ENCODE assay signal across 9 cellular contexts in the genomic region with DNA sequence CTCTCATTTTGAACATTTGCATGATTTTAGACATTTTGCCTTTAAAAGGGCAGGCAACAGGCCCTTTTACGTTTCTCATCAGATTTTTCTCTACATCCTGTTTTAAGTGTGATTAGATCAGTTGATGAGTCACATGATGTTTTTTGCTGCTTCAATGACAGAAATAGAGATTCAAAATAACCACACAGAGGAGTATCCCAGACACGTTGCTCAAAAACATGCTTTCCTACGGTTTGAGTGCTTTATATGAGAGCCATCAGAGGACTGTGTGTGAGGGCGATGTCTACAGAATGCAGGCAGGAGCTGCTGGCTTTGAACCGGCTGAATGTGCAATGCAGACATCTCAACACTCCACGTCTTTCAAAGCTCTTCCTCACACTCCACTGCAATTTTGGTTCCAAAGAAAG. TPM values are rescaled to one million over a fixed set of nuclear protein-coding genes. Genes with fewer than 3 reads are reported as not detected.
DNase-seq lines count a peak whose midpoint lies in the region; ATAC-seq lines count a peak whose summit lies in the region.
"Had no signal": no experiment of that assay in that cellular context is flagged by ENCODE, and none has a peak within 500 bp of the region (broad histone marks: within the 10 kb centered on the region; RNA-seq: fewer than 3 reads in every experiment).

No MANE protein-coding gene starts in this region.

- DNase-seq in G401 (ENCODE audit: low spot score) (peak; percentile 43), sciatic nerve (ENCODE audit: low spot score) (no peak)
- no peak for DNase-seq in central memory CD8-positive, alpha-beta T cell (ENCODE audit: low spot score in 2 of 2)
- DNase-seq: NCI-H2081 had no signal

- H3K9me3 Mint-ChIP-seq in T-helper 1 cell treated with Interleukin-12 subunit alpha and Interleukin-12 subunit beta and Interleukin-4 antibody, amounts not matched to agents 30 μg/mL and 1 μg/mL, for 36 hours = no peaks in the 10 kb centered on the region
- no peaks in the 10 kb centered on the region for H3K9me3 Mint-ChIP-seq in central memory CD8-positive, alpha-beta T cell

- peak overlapping the region; percentile 100 for H3K27ac Mint-ChIP-seq in T-helper 1 cell treated with Interleukin-12 subunit alpha and Interleukin-12 subunit beta and Interleukin-4 antibody, amounts not matched to agents 30 μg/mL and 1 μg/mL, for 36 hours
- H3K27ac Mint-ChIP-seq in central memory CD8-positive, alpha-beta T cell (ENCODE audit: low read depth) = peak overlapping the region; percentile 96

- H3K36me3 Mint-ChIP-seq in T-helper 1 cell treated with Interleukin-12 subunit alpha and Interleukin-12 subunit beta and Interleukin-4 antibody, amounts not matched to agents 30 μg/mL and 1 μg/mL, for 36 hours (ENCODE audit: low read depth) = peaks cover 70% of the 10 kb centered on the region
- peaks cover 38% of the 10 kb centered on the region for H3K36me3 Mint-ChIP-seq in central memory CD8-positive, alpha-beta T cell (ENCODE audit: insufficient read depth)

- in situ Hi-C loops in G401 (cut with HindIII; ENCODE audit: low sequenced_read_pairs) = no loop called here

- peak; percentile 95 for ATAC-seq in central memory CD8-positive, alpha-beta T cell (replicated peaks; ENCODE audit: extremely low read depth, poor library complexity, severe bottlenecking)
- ATAC-seq in sciatic nerve = peak; percentile 56
- no peak for ATAC-seq in HG03139 (IDR thresholded peaks at IDR 0.05; ENCODE audit: unreplicated experiment)
- ATAC-seq in GM19455 (IDR thresholded peaks at IDR 0.05; ENCODE audit: unreplicated experiment) = no peak
- no peak for ATAC-seq in HG02884 (IDR thresholded peaks at IDR 0.05; ENCODE audit: unreplicated experiment)
- no peak for ATAC-seq in GM21786 (IDR thresholded peaks at IDR 0.05; ENCODE audit: unreplicated experiment)

- H3K27me3 Mint-ChIP-seq in T-helper 1 cell treated with Interleukin-12 subunit alpha and Interleukin-12 subunit beta and Interleukin-4 antibody, amounts not matched to agents 30 μg/mL and 1 μg/mL, for 36 hours (ENCODE audit: low read depth) = no peaks in the 10 kb centered on the region
- H3K27me3 Mint-ChIP-seq in central memory CD8-positive, alpha-beta T cell = no peaks in the 10 kb centered on the region

- peaks cover 69% of the 10 kb centered on the region for H3K4me1 Mint-ChIP-seq in T-helper 1 cell treated with Interleukin-12 subunit alpha and Interleukin-12 subunit beta and Interleukin-4 antibody, amounts not matched to agents 30 μg/mL and 1 μg/mL, for 36 hours (ENCODE audit: low read depth)
- peaks cover 73% of the 10 kb centered on the region for H3K4me1 Mint-ChIP-seq in central memory CD8-positive, alpha-beta T cell

- H3K4me3 Mint-ChIP-seq in T-helper 1 cell treated with Interleukin-12 subunit alpha and Interleukin-12 subunit beta and Interleukin-4 antibody, amounts not matched to agents 30 μg/mL and 1 μg/mL, for 36 hours = peak overlapping the region; percentile 85
- peak overlapping the region; percentile 79 for H3K4me3 Mint-ChIP-seq in central memory CD8-positive, alpha-beta T cell

- intact Hi-C loops in sciatic nerve (cut with DNase I) = no loop called here

RNA-seq across cellular contexts. Expression of a gene that starts 42.1 kb away (rescaled TPM):
- total RNA-seq in G401 (2014; rRNA removed; shearing (Covaris generic)) = 23.5 and 32.8 TPM in 2 replicates
- total RNA-seq in sciatic nerve = 34.5 TPM

Comparison
In these comparisons a context has a peak if more than half of its experiments do, and no peak if none do; other contexts are left out.
1. ATAC-seq: peak in central memory CD8-positive, alpha-beta T cell (single experiment) and sciatic nerve (single experiment); none in HG03139 (single experiment), GM19455 (single experiment), HG02884 (single experiment) and GM21786 (single experiment).